ENCODE assay signal across 1 cellular context in the genomic region with DNA sequence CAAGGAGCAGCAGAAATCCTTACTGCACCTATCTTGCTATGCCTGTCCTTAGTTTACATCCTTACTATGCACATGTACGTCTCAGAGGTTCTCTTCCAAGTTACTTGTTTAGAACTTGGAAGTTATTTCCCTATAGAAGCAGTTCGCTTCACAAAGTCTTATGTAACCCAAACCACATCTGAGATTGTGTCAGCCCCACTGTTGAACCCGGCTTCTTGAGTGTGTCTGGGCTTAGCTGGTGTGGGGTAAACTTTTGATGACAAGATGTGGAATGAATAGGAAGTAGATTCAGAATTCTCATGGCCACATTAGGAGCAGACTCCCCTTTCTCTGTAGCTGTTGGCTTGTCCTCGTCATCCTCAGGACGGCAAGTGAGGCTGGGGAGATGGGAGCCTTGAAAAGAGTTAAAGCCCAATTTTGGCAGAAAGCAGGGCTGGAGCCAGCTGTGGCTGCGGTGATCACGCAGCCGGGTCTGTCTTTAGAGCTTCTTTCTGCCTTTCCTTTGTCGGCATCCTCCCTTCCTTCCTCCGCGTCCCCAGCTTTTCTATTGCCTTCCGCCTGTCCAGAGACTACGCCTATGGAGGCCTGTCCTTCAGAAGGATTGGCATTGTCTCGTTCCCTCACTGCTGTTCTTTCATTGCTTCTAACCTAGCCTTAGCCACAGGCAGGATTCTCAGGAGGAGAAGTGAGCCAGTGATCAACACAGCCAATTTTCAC.
TF ChIP-seq lines count a peak whose summit lies in the region.

No MANE protein-coding gene starts in this region.

TF ChIP-seq in GM23338, 12 proteins besides CTCF, POLR2A, EP300 and RAD21 (continued from another document):
- TF ChIP-seq ZNF462 (CRISPR knock-in tag; IDR thresholded peaks at IDR 0.05), result no peak
- TF ChIP-seq EZH2 (IDR thresholded peaks at IDR 0.05; ENCODE audit: low read depth, unreplicated experiment), result no peak
